ENCODE assay signal across 9 cellular contexts in genomic region chr1:75791022-75791421, GRCh38. TPM values are rescaled to one million over a fixed set of nuclear protein-coding genes. Genes with fewer than 3 reads are reported as not detected.
DNase-seq lines count a peak whose midpoint lies in the region; ATAC-seq, FAIRE-seq and TF ChIP-seq lines count a peak whose summit lies in the region.
"Had no signal": no experiment of that assay in that cellular context is flagged by ENCODE, and none has a peak within 500 bp of the region (broad histone marks: within the 10 kb centered on the region; RNA-seq: fewer than 3 reads in every experiment).

No MANE protein-coding gene starts in this region.

- peak overlapping the region; percentile 42 for H3K4me3 Mint-ChIP-seq in natural killer cell

- H3K4me3 ChIP-seq in NB4 (ENCODE audit: low read depth, low read length): peak overlapping the region; percentile 95
- H3K4me3 ChIP-seq in bronchial epithelial cell (ENCODE audit: low read depth, low read length): no peak overlapping the region

- no peaks in the 10 kb centered on the region for H3K27me3 ChIP-seq in bronchial epithelial cell (ENCODE audit: control insufficient read depth, insufficient read depth, low read length)

- H3K27me3 Mint-ChIP-seq in natural killer cell (ENCODE audit: low read depth in 2 of 2): no peaks in the 10 kb centered on the region

- no peak for FAIRE-seq in bronchial epithelial cell (lab: Jason Lieb, UNC)

- ATAC-seq in natural killer cell: no peak
- ATAC-seq in GM18498 (IDR thresholded peaks at IDR 0.05; ENCODE audit: unreplicated experiment): no peak
- ATAC-seq in HG03039 (IDR thresholded peaks at IDR 0.05; ENCODE audit: unreplicated experiment): no peak
- ATAC-seq in GM21526 (IDR thresholded peaks at IDR 0.05; ENCODE audit: low FRiP score, unreplicated experiment): no peak

- DNase-seq in ELR (ENCODE audit: low read depth) (peak; percentile 42), NB4 (ENCODE audit: low read depth) (no peak), bronchial epithelial cell (ENCODE audit: low read depth) (peak; percentile 64), natural killer cell (no peak), mucosa of gallbladder (ENCODE audit: low spot score) (no peak)
- DNase-seq: KG1 had no signal

- H3K27ac Mint-ChIP-seq in natural killer cell: peak overlapping the region; percentile 95 to 96

- H3K36me3 Mint-ChIP-seq in natural killer cell: peaks cover 40% of the 10 kb centered on the region

- TF ChIP-seq CTCF in NB4 (IDR thresholded peaks at IDR 0.05; ENCODE audit: low read depth, low read length) (no peak), bronchial epithelial cell (IDR thresholded peaks at IDR 0.05; ENCODE audit: insufficient read depth, low read length, severe bottlenecking) (no peak), natural killer cell (IDR thresholded peaks at IDR 0.05) (no peak)

- TF ChIP-seq POLR2A in NB4 (IDR thresholded peaks at IDR 0.05; ENCODE audit: extremely low read depth, insufficient read length): no peak

- intact Hi-C loops in natural killer cell (cut with micrococcal nuclease): no loop called here

- H3K9me3 Mint-ChIP-seq in natural killer cell: no peaks in the 10 kb centered on the region

- H3K4me1 Mint-ChIP-seq in natural killer cell: peaks cover 66 to 69% of the 10 kb centered on the region in 2 donors

- H3K36me3 ChIP-seq in bronchial epithelial cell (ENCODE audit: control insufficient read depth, insufficient read depth, low read length): peaks cover 14% of the 10 kb centered on the region

RNA-seq across cellular contexts. Expression of gene RABGGTB, which starts 5.0 kb away (rescaled TPM):
- 141 and 164 TPM in 2 replicates for total RNA-seq in bronchial epithelial cell
- total RNA-seq in natural killer cell: 100 to 1,000 TPM in 2 of 3 donors, 10 to 100 TPM in 1; 100.0 to 120 (median 118) TPM
- total RNA-seq in mucosa of gallbladder: 53.4 TPM

RNA-seq across cellular contexts. Expression of gene MSH4, which starts 5.7 kb away (rescaled TPM):
- total RNA-seq in bronchial epithelial cell (0.26 and 0.51 TPM in 2 replicates), natural killer cell (under 1 TPM; 0.45 to 0.61 (median 0.52) TPM), mucosa of gallbladder (0.32 TPM)

Comparison
In these comparisons a context has a peak if more than half of its experiments do, and no peak if none do; other contexts are left out.
1. DNase-seq: peak in ELR (single experiment) and bronchial epithelial cell (single experiment); none in NB4 (single experiment), natural killer cell (single experiment) and mucosa of gallbladder (single experiment).